In the genomic region with DNA sequence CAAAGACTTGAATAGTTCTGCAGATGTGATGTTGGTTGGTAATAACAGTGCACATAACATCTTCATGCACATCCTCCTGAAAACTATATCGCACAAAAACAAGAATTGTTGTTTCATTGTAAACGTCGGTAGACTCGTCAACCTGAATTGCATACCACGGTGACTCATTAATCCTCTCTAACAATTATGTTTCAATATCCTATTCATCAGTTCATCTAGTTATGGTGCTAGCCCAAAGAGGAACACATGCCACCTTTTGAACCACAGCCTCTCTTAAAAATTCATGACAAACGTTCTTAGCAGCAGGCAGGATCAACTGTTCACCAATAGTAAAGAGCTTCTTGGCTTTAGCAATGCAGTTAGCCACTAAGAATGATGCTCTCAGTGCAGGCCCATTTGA, we compare ENCODE assay signal across 33 cellular contexts.
"Had no signal": no experiment of that assay in that cellular context is flagged by ENCODE, and none has a peak within 500 bp of the region (broad histone marks: within the 10 kb centered on the region; RNA-seq: fewer than 3 reads in every experiment).

No MANE protein-coding gene starts in this region.

- H3K4me1 Mint-ChIP-seq: activated naive CD4-positive, alpha-beta T cell treated with anti-CD3 and anti-CD28 coated beads, Interleukin-2, amount 50 U/mL, for 24 hours; brain had no signal

- H3K4me3 Mint-ChIP-seq: activated CD4-positive, alpha-beta memory T cell treated with anti-CD3 and anti-CD28 coated beads for 36 hours; activated CD4-positive, alpha-beta T cell treated with anti-CD3 and anti-CD28 coated beads for 36 hours; activated CD4-positive, alpha-beta T cell treated with anti-CD3 and anti-CD28 coated beads, Interleukin-2, amount 10 ng/mL, durations not matched to agents 24 days and 14 days; activated CD8-positive, alpha-beta memory T cell treated with anti-CD3 and anti-CD28 coated beads, Interleukin-2, amount 10 ng/mL, durations not matched to agents 7 days and 5 days; activated CD8-positive, alpha-beta T cell treated with anti-CD3 and anti-CD28 coated beads, Interleukin-2, amount 10 ng/mL, durations not matched to agents 7 days and 5 days; activated naive CD4-positive, alpha-beta T cell treated with anti-CD3 and anti-CD28 coated beads for 36 hours; activated naive CD4-positive, alpha-beta T cell treated with anti-CD3 and anti-CD28 coated beads, Interleukin-2, amount 50 U/mL, for 24 hours; activated naive CD8-positive, alpha-beta T cell treated with anti-CD3 and anti-CD28 coated beads, Interleukin-2, amount 10 ng/mL, durations not matched to agents 7 days and 5 days; activated T-helper 1 cell treated with anti-CD3 and anti-CD28 coated beads, Interleukin-12 subunit alpha, Interleukin-12 subunit beta, Interleukin-2, Interleukin-4 antibody, amounts not matched to agents 30 ng/mL and 10 ng/mL and 1 ng/mL, durations not matched to agents 14 hours and 24 hours and 36 hours; brain; effector memory CD8-positive, alpha-beta T cell; T-cell; T-helper 1 cell treated with Interleukin-12 subunit alpha and Interleukin-12 subunit beta and Interleukin-4 antibody, amounts not matched to agents 30 μg/mL and 1 μg/mL, for 36 hours; T-helper 2 cell treated with Interferon-gamma antibody and Interleukin-4, amounts not matched to agents 5 μg/mL and 100 μg/mL, for 36 hours had no signal

- H3K36me3 ChIP-seq: ascending aorta, gastrocnemius medialis, heart left ventricle had no signal

- H3K36me3 Mint-ChIP-seq: activated CD4-positive, alpha-beta memory T cell treated with anti-CD3 and anti-CD28 coated beads for 36 hours; activated CD8-positive, alpha-beta memory T cell treated with anti-CD3 and anti-CD28 coated beads, Interleukin-2, amount 10 ng/mL, durations not matched to agents 7 days and 5 days; activated naive CD4-positive, alpha-beta T cell treated with anti-CD3 and anti-CD28 coated beads, Interleukin-2, amount 50 U/mL, for 24 hours; activated naive CD8-positive, alpha-beta T cell treated with anti-CD3 and anti-CD28 coated beads, Interleukin-2, amount 10 ng/mL, durations not matched to agents 7 days and 5 days; brain; T-cell had no signal

- H3K27me3 ChIP-seq: ascending aorta, gastrocnemius medialis had no signal

- H3K27ac Mint-ChIP-seq: activated CD4-positive, alpha-beta memory T cell treated with anti-CD3 and anti-CD28 coated beads for 36 hours; activated CD4-positive, alpha-beta T cell treated with anti-CD3 and anti-CD28 coated beads for 36 hours; activated CD4-positive, alpha-beta T cell treated with anti-CD3 and anti-CD28 coated beads, Interleukin-2, amount 10 ng/mL, durations not matched to agents 24 days and 14 days; activated CD8-positive, alpha-beta memory T cell treated with anti-CD3 and anti-CD28 coated beads, Interleukin-2, amount 10 ng/mL, durations not matched to agents 7 days and 5 days; activated CD8-positive, alpha-beta T cell treated with anti-CD3 and anti-CD28 coated beads, Interleukin-2, amount 10 ng/mL, durations not matched to agents 7 days and 5 days; activated naive CD4-positive, alpha-beta T cell treated with anti-CD3 and anti-CD28 coated beads for 36 hours; activated naive CD4-positive, alpha-beta T cell treated with anti-CD3 and anti-CD28 coated beads, Interleukin-2, amount 50 U/mL, for 24 hours; activated naive CD8-positive, alpha-beta T cell treated with anti-CD3 and anti-CD28 coated beads, Interleukin-2, amount 10 ng/mL, durations not matched to agents 7 days and 5 days; activated T-helper 1 cell treated with anti-CD3 and anti-CD28 coated beads, Interleukin-12 subunit alpha, Interleukin-12 subunit beta, Interleukin-2, Interleukin-4 antibody, amounts not matched to agents 30 ng/mL and 10 ng/mL and 1 ng/mL, durations not matched to agents 14 hours and 24 hours and 36 hours; activated T-helper 2 cell treated with anti-CD3 and anti-CD28 coated beads, Interferon-gamma antibody, Interleukin-2, Interleukin-4, amounts not matched to agents 10 μg/mL and 5 μg/mL and 100 μg/mL, durations not matched to agents 14 hours and 24 hours and 36 hours; brain; effector memory CD8-positive, alpha-beta T cell; T-cell; T-helper 1 cell treated with Interleukin-12 subunit alpha and Interleukin-12 subunit beta and Interleukin-4 antibody, amounts not matched to agents 30 μg/mL and 1 μg/mL, for 36 hours; T-helper 2 cell treated with Interferon-gamma antibody and Interleukin-4, amounts not matched to agents 5 μg/mL and 100 μg/mL, for 36 hours had no signal

- DNase-seq: activated CD4-positive, alpha-beta memory T cell treated with anti-CD3 and anti-CD28 coated beads for 36 hours; activated CD4-positive, alpha-beta T cell treated with anti-CD3 and anti-CD28 coated beads for 36 hours; activated CD4-positive, alpha-beta T cell treated with anti-CD3 and anti-CD28 coated beads, Interleukin-2, amount 10 ng/mL, durations not matched to agents 24 days and 14 days; activated CD4-positive, CD25-positive, alpha-beta regulatory T cell; activated CD4-positive, CD25-positive, alpha-beta regulatory T cell treated with anti-CD3 and anti-CD28 coated beads, Interleukin-2, amount 50 U/mL, for 72 hours; activated CD8-positive, alpha-beta memory T cell treated with anti-CD3 and anti-CD28 coated beads, Interleukin-2, amount 10 ng/mL, durations not matched to agents 7 days and 5 days; activated CD8-positive, alpha-beta memory T cell treated with anti-CD3 and anti-CD28 coated beads, Interleukin-2, amount 50 U/mL, for 4 hours; activated CD8-positive, alpha-beta T cell treated with anti-CD3 and anti-CD28 coated beads, Interleukin-2, amount 10 ng/mL, durations not matched to agents 7 days and 5 days; activated effector memory CD4-positive, alpha-beta T cell treated with anti-CD3 and anti-CD28 coated beads, Interleukin-2, amount 50 U/mL, for 16 hours; activated naive CD4-positive, alpha-beta T cell treated with anti-CD3 and anti-CD28 coated beads for 36 hours; activated naive CD8-positive, alpha-beta T cell treated with anti-CD3 and anti-CD28 coated beads, Interleukin-2, amount 10 ng/mL, durations not matched to agents 7 days and 5 days; activated T-cell treated with anti-CD3 and anti-CD28 coated beads, Interleukin-2, amount 50 U/mL, for 1 hour; activated T-cell treated with anti-CD3 and anti-CD28 coated beads, Interleukin-2, amount 50 U/mL, for 48 hours; caudate nucleus; cortex of kidney; dermis blood vessel endothelial cell; effector CD4-positive, alpha-beta T cell; effector memory CD8-positive, alpha-beta T cell; erythroblast; foreskin fibroblast; gastrocnemius medialis; glutamatergic neuron; heart left ventricle; SW 1271; T-cell; T1000 had no signal

- H3K4me3 ChIP-seq: ascending aorta, gastrocnemius medialis, heart left ventricle had no signal

- H3K9me3 Mint-ChIP-seq: activated CD4-positive, alpha-beta memory T cell treated with anti-CD3 and anti-CD28 coated beads for 36 hours; activated CD4-positive, alpha-beta T cell treated with anti-CD3 and anti-CD28 coated beads, Interleukin-2, amount 10 ng/mL, durations not matched to agents 24 days and 14 days; activated naive CD4-positive, alpha-beta T cell treated with anti-CD3 and anti-CD28 coated beads for 36 hours; activated naive CD4-positive, alpha-beta T cell treated with anti-CD3 and anti-CD28 coated beads, Interleukin-2, amount 50 U/mL, for 24 hours; activated naive CD8-positive, alpha-beta T cell treated with anti-CD3 and anti-CD28 coated beads, Interleukin-2, amount 10 ng/mL, durations not matched to agents 7 days and 5 days; activated T-helper 1 cell treated with anti-CD3 and anti-CD28 coated beads, Interleukin-12 subunit alpha, Interleukin-12 subunit beta, Interleukin-2, Interleukin-4 antibody, amounts not matched to agents 30 ng/mL and 10 ng/mL and 1 ng/mL, durations not matched to agents 14 hours and 24 hours and 36 hours; activated T-helper 2 cell treated with anti-CD3 and anti-CD28 coated beads, Interferon-gamma antibody, Interleukin-2, Interleukin-4, amounts not matched to agents 10 μg/mL and 5 μg/mL and 100 μg/mL, durations not matched to agents 14 hours and 24 hours and 36 hours; brain; effector memory CD8-positive, alpha-beta T cell; T-cell; T-helper 1 cell treated with Interleukin-12 subunit alpha and Interleukin-12 subunit beta and Interleukin-4 antibody, amounts not matched to agents 30 μg/mL and 1 μg/mL, for 36 hours; T-helper 2 cell treated with Interferon-gamma antibody and Interleukin-4, amounts not matched to agents 5 μg/mL and 100 μg/mL, for 36 hours had no signal

- H3K4me1 ChIP-seq: ascending aorta, gastrocnemius medialis, heart left ventricle had no signal

- H3K27me3 Mint-ChIP-seq: activated CD4-positive, alpha-beta T cell treated with anti-CD3 and anti-CD28 coated beads for 36 hours; activated naive CD4-positive, alpha-beta T cell treated with anti-CD3 and anti-CD28 coated beads, Interleukin-2, amount 50 U/mL, for 24 hours had no signal

- H3K27ac ChIP-seq: ascending aorta, gastrocnemius medialis, heart left ventricle had no signal

- H3K9me3 ChIP-seq: ascending aorta, gastrocnemius medialis, heart left ventricle had no signal
